Comparison of ENCODE assay signal across 8 cellular contexts in genomic region chr11:925496-926301, GRCh38. TPM values are rescaled to one million over a fixed set of nuclear protein-coding genes. Genes with fewer than 3 reads are reported as not detected.
DNase-seq lines count a peak whose midpoint lies in the region; ATAC-seq and TF ChIP-seq lines count a peak whose summit lies in the region.

TSS of gene AP2A2 (plus strand) at chr11:925870. CDS start at chr11:926022, 152 bp downstream.

- H3K27me3 ChIP-seq in ascending aorta: no peaks in the 10 kb centered on the region
- no peaks in the 10 kb centered on the region for H3K27me3 ChIP-seq in aorta (ENCODE audit: control insufficient read depth in 1 of 2, insufficient read depth in 2 of 2, low read length in 1 of 2)

- intact Hi-C loops in ascending aorta (cut with DNase I): loop anchor here (1.0 to 5.0 kb wide), 2 partner anchors 14 to 78 kb away; no protein-coding TSS in a partner anchor
- intact Hi-C loops in aorta (cut with DNase I): loop anchor here (5.0 to 10.0 kb wide), 2 partner anchors 129 to 412 kb away; no protein-coding TSS in a partner anchor

- H3K36me3 ChIP-seq in ascending aorta (no peaks in the 10 kb centered on the region), aorta (ENCODE audit: control insufficient read depth in 1 of 2, insufficient read depth in 2 of 2, low read length in 1 of 2) (no peaks in the 10 kb centered on the region)

- peak; percentile 96 for DNase-seq in GM12865 (ENCODE audit: low read depth)
- DNase-seq in NCI-H1092 treated with DMSO at 0.1 percent for 48 hours (lab: John Stamatoyannopoulos, UW): peak; percentile 83
- DNase-seq in T-helper 22 cell (ENCODE audit: low read depth): peak; percentile 80
- peak; percentile 40 to 93 for DNase-seq in ascending aorta (ENCODE audit: low spot score in 2 of 2)
- peak; percentile 98 for DNase-seq in hepatic stellate cell (ENCODE audit: low spot score)
- peak; percentile 89 for DNase-seq in retina
- DNase-seq in aorta: peak; percentile 94 to 96

- peak; percentile 72 for TF ChIP-seq CTCF in GM12865 (IDR thresholded peaks at IDR 0.05; ENCODE audit: insufficient read depth, low read depth, low read length, missing control alignments)
- TF ChIP-seq CTCF in ascending aorta (IDR thresholded peaks at IDR 0.05): peak; percentile 49 to 98 (median 65)

- H3K27ac ChIP-seq in ascending aorta (peak within 1 kb of the TSS; percentile 86 to 89), aorta (ENCODE audit: low read depth in 1 of 2, low read length in 2 of 2) (peak within 1 kb of the TSS; percentile 7 to 62)

- peak within 1 kb of the TSS; percentile 64 for H3K4me3 ChIP-seq in GM12865 (ENCODE audit: low read depth, low read length)
- peak within 1 kb of the TSS; percentile 82 to 100 for H3K4me3 ChIP-seq in ascending aorta
- H3K4me3 ChIP-seq in aorta (ENCODE audit: low read length in 2 of 2): peak within 1 kb of the TSS; percentile 96 to 97

- H3K9me3 ChIP-seq in ascending aorta: no peaks in the 10 kb centered on the region
- H3K9me3 ChIP-seq in aorta (ENCODE audit: control insufficient read depth, low read length): no peaks in the 10 kb centered on the region

- WGBS in aorta, 2 donors: 4 to 5% methylated on average over 73 to 124 of the region's 124 CpGs

- ATAC-seq in HG02588 (IDR thresholded peaks at IDR 0.05; ENCODE audit: unreplicated experiment): peak; percentile 74
- peak; percentile 91 for ATAC-seq in aorta (ENCODE audit: low FRiP score)

- peaks cover 0 to 15% of the 10 kb centered on the region in 2 donors for H3K4me1 ChIP-seq in ascending aorta
- no peaks in the 10 kb centered on the region for H3K4me1 ChIP-seq in aorta (ENCODE audit: control insufficient read depth in 1 of 2, insufficient read depth in 2 of 2, low read length in 2 of 2)

RNA-seq across cellular contexts. Expression of gene AP2A2, which starts in this region (rescaled TPM):
- total RNA-seq in ascending aorta (118 TPM), aorta (100 to 1,000 TPM in 1 of 2 donors, 10 to 100 TPM in 1; 93.3 to 147 TPM)
- 10 to 100 TPM; 14.0 to 47.3 TPM for polyA plus RNA-seq in aorta

Comparison
In these comparisons a context has a peak if more than half of its experiments do, and no peak if none do; other contexts are left out.
1. Peak in every context shown above with its lines: DNase-seq, ATAC-seq, H3K4me3 ChIP-seq and H3K27ac ChIP-seq.